Comparison of ENCODE assay signal across 24 cellular contexts in genomic region chr15:28246605-28247004, GRCh38.
DNase-seq lines count a peak whose midpoint lies in the region; ATAC-seq, FAIRE-seq and TF ChIP-seq lines count a peak whose summit lies in the region.
"Had no signal": no experiment of that assay in that cellular context is flagged by ENCODE, and none has a peak within 500 bp of the region (broad histone marks: within the 10 kb centered on the region; RNA-seq: fewer than 3 reads in every experiment).

No MANE protein-coding gene starts in this region.

- no peak overlapping the region for H3K4me2 ChIP-seq in HepG2 (ENCODE audit: low read depth, low read length)
- H3K4me2 ChIP-seq: A549 had no signal

- 80% methylated on average over 1 of the region's 5 CpGs for WGBS in HepG2 (ENCODE audit: low lambda C conversion rate)
- WGBS in right lobe of liver (ENCODE audit: insufficient coverage, low coverage, low lambda C conversion rate, missing lambda C conversion rate), result 97% methylated on average over 5 of the region's 5 CpGs
- 96% methylated on average over 5 of the region's 5 CpGs for WGBS in endodermal cell (ENCODE audit: insufficient coverage in 1 of 2, insufficient read length in 1 of 2), 2 experiments

- H3K27ac Mint-ChIP-seq in effector memory CD8-positive, alpha-beta T cell, result peak overlapping the region; percentile 27 to 44
- no peak overlapping the region for H3K27ac Mint-ChIP-seq in endodermal cell
- H3K27ac Mint-ChIP-seq: HFFc6, IgD-negative memory B cell had no signal

- no peak overlapping the region for H3K4me3 Mint-ChIP-seq in effector memory CD8-positive, alpha-beta T cell
- no peak overlapping the region for H3K4me3 Mint-ChIP-seq in endodermal cell
- H3K4me3 Mint-ChIP-seq: CD4-positive, alpha-beta memory T cell; HFFc6; IgD-negative memory B cell had no signal

- POLR2A ChIA-PET in HepG2 (lab: Yijun Ruan, JAX), result no interaction called here

- peaks cover 1 to 7% of the 10 kb centered on the region in 2 donors for H3K9me3 Mint-ChIP-seq in effector memory CD8-positive, alpha-beta T cell
- peaks cover 15% of the 10 kb centered on the region for H3K9me3 Mint-ChIP-seq in endodermal cell

- no peaks in the 10 kb centered on the region for H3K4me1 Mint-ChIP-seq in effector memory CD8-positive, alpha-beta T cell (ENCODE audit: low read depth in 2 of 2)
- H3K4me1 Mint-ChIP-seq in endodermal cell, result no peaks in the 10 kb centered on the region
- H3K4me1 Mint-ChIP-seq: IgD-negative memory B cell had no signal

- intact Hi-C loops in HepG2 (cut with micrococcal nuclease; ENCODE audit: unreplicated experiment), result no loop called here
- intact Hi-C loops in right lobe of liver (cut with DNase I), result no loop called here

- H3K9ac ChIP-seq in HepG2 (ENCODE audit: insufficient read depth, low read depth, low read length) (no peak overlapping the region), endodermal cell (ENCODE audit: extremely low read depth, low read length, poor library complexity, severe bottlenecking) (no peak overlapping the region)

- no peaks in the 10 kb centered on the region for H3K79me2 ChIP-seq in HepG2 (ENCODE audit: insufficient read depth, low read length)

- H3K9me3 ChIP-seq in HepG2 (ENCODE audit: low read length) (peaks cover 5% of the 10 kb centered on the region; the same call in 1 of the 2 replicates), right lobe of liver (no peaks in the 10 kb centered on the region), endodermal cell (ENCODE audit: control insufficient read depth, low read length) (peaks cover 17% of the 10 kb centered on the region)

- CTCF ChIA-PET in HepG2 (lab: Yijun Ruan, JAX; ENCODE audit: low intra/inter-chr PET ratio, low total read pairs), result no interaction called here

- no peak for TF ChIP-seq CTCF in HepG2 (CRISPR knock-in tag; IDR thresholded peaks at IDR 0.05)
- TF ChIP-seq CTCF in right lobe of liver (IDR thresholded peaks at IDR 0.05), result no peak
- no peak for TF ChIP-seq CTCF in endodermal cell (conservative IDR thresholded peaks at IDR 0.05)

- TF ChIP-seq EP300 in HepG2 (IDR thresholded peaks at IDR 0.05; ENCODE audit: low read depth in 2 of 2, low read length in 2 of 2) (no peak), HepG2 (CRISPR knock-in tag; IDR thresholded peaks at IDR 0.05; ENCODE audit: borderline replicate concordance) (no peak)

- DNase-seq in DMS53 (lab: John Stamatoyannopoulos, UW), result peak; percentile 40
- DNase-seq in DMS53 treated with DMSO at 0.1 percent for 48 hours (lab: John Stamatoyannopoulos, UW; ENCODE audit: unreplicated experiment), result no peak
- DNase-seq in HepG2 (ENCODE audit: low spot score), result no peak
- no peak for DNase-seq in right lobe of liver
- no peak for DNase-seq in effector memory CD8-positive, alpha-beta T cell
- no peak for DNase-seq in caudate nucleus (lab: John Stamatoyannopoulos, UW)
- no peak for DNase-seq in endodermal cell
- DNase-seq: AML-193; CD4-positive, alpha-beta memory T cell; DMS 273 treated with DMSO at 0.1 percent for 48 hours; DMS79; GDM1; GOT3; H7; HFFc6 had no signal

- no peak for FAIRE-seq in HepG2 (lab: Jason Lieb, UNC)
- FAIRE-seq: GM12892, GM18507, HTR-8/SVneo had no signal

- H3K4me1 ChIP-seq in HepG2 (ENCODE audit: insufficient read depth, low read length), result peaks cover 7% of the 10 kb centered on the region; the same call in 1 of the 2 replicates
- no peaks in the 10 kb centered on the region for H3K4me1 ChIP-seq in right lobe of liver
- H3K4me1 ChIP-seq in endodermal cell (ENCODE audit: control insufficient read depth, insufficient read depth, low read length), result no peaks in the 10 kb centered on the region
- H3K4me1 ChIP-seq: A549 had no signal

- ATAC-seq in HepG2, result no peak
- no peak for ATAC-seq in right lobe of liver
- no peak for ATAC-seq in effector memory CD8-positive, alpha-beta T cell (replicated peaks)
- no peak for ATAC-seq in GM21381 (IDR thresholded peaks at IDR 0.05; ENCODE audit: unreplicated experiment)
- ATAC-seq: A549, HCT116 had no signal

- no TSS peak for BruUV-seq in HepG2 (replicated peaks; lab: Mats Ljungman, UMichigan)

- H3K36me3 ChIP-seq in HepG2 (replicated peaks in 1 of 2; ENCODE audit: control insufficient read depth in 1 of 2, insufficient read depth in 2 of 2, low read length in 2 of 2) (peaks cover 11 to 40% of the 10 kb centered on the region in 2 experiments; a peak in 4 of 5 replicates), right lobe of liver (peaks cover 0 to 27% (median 10%) of the 10 kb centered on the region in 4 donors), endodermal cell (ENCODE audit: control insufficient read depth, insufficient read depth, low read length) (peaks cover 85% of the 10 kb centered on the region)

- no peaks in the 10 kb centered on the region for H3K27me3 ChIP-seq in HepG2 (ENCODE audit: control insufficient read depth in 1 of 2, insufficient read depth in 2 of 2, low read length in 2 of 2)
- no peaks in the 10 kb centered on the region for H3K27me3 ChIP-seq in right lobe of liver
- no peaks in the 10 kb centered on the region for H3K27me3 ChIP-seq in endodermal cell (ENCODE audit: control insufficient read depth, insufficient read depth, low read length, poor library complexity, severe bottlenecking)

- in situ Hi-C loops in HepG2 (cut with HindIII; ENCODE audit: extremely low pct_ligation_motif_present, low pct_unique_long_range_greater_than_20kb), result no loop called here

- TF ChIP-seq POLR2A in HepG2 (IDR thresholded peaks at IDR 0.05; ENCODE audit: insufficient read depth in 1 of 2, low read depth in 2 of 2, low read length in 2 of 2) (no peak), right lobe of liver (IDR thresholded peaks at IDR 0.05) (no peak)

- no peaks in the 10 kb centered on the region for H3K27me3 Mint-ChIP-seq in effector memory CD8-positive, alpha-beta T cell
- H3K27me3 Mint-ChIP-seq in endodermal cell (ENCODE audit: insufficient read depth), result no peaks in the 10 kb centered on the region
- H3K27me3 Mint-ChIP-seq: CD4-positive, alpha-beta memory T cell; IgD-negative memory B cell had no signal

- no peak for TF ChIP-seq RAD21 in HepG2 (CRISPR knock-in tag; IDR thresholded peaks at IDR 0.05)

- peaks cover 12% of the 10 kb centered on the region for H3K36me3 Mint-ChIP-seq in effector memory CD8-positive, alpha-beta T cell (ENCODE audit: insufficient read depth)
- peaks cover 82% of the 10 kb centered on the region for H3K36me3 Mint-ChIP-seq in endodermal cell (ENCODE audit: low read depth)

- H4K20me1 ChIP-seq in HepG2 (ENCODE audit: insufficient read depth, low read length), result no peaks in the 10 kb centered on the region

- H3K27ac ChIP-seq in HepG2 (ENCODE audit: extremely low read length, insufficient read depth, low read length) (no peak overlapping the region), right lobe of liver (no peak overlapping the region), caudate nucleus (ENCODE audit: low read depth, low read length) (no peak overlapping the region), endodermal cell (ENCODE audit: low read depth, low read length) (no peak overlapping the region)
- H3K27ac ChIP-seq: 22Rv1, A549, C4-2B had no signal

- H3K4me3 ChIP-seq in HepG2 (replicated peaks in 1 of 3; ENCODE audit: insufficient read depth in 1 of 3, low read depth in 2 of 3, low read length in 3 of 3) (no peak overlapping the region), right lobe of liver (no peak overlapping the region), endodermal cell (ENCODE audit: low read length) (no peak overlapping the region)
- H3K4me3 ChIP-seq: A549 had no signal

- no peak overlapping the region for H2AFZ ChIP-seq in HepG2 (ENCODE audit: low read length)

TF ChIP-seq in HepG2, 621 proteins besides CTCF, POLR2A, EP300 and RAD21:
- no peak for TF ChIP-seq ZNF333 (CRISPR knock-in tag; IDR thresholded peaks at IDR 0.05; ENCODE audit: borderline replicate concordance)
- no peak for TF ChIP-seq FOXO4 (CRISPR knock-in tag; conservative IDR thresholded peaks at IDR 0.05)
- TF ChIP-seq ATF6 (CRISPR knock-in tag; conservative IDR thresholded peaks at IDR 0.05), result no peak
- peak; percentile 83 for TF ChIP-seq ZBTB33 (CRISPR knock-in tag; IDR thresholded peaks at IDR 0.05)
